In the genomic region with DNA sequence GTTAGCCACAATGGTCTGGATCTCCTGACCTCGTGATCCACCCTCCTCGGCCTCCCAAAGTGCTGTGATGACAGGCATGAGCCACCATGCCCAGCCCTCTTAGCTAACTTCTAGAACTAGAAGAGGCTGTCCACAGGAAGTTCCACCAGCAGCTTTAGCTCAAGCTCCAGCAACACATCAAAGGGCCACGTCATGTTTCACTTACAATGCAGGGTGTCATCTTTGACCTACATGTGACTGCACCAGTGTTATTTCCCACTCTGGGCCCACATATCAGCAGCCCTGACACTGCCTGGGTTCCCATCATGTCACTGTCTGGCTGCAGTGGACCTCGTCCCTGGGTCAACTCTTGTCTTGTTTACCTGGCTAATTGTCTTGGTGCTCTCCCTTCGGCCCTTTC, we compare ENCODE assay signal across 26 cellular contexts.
"Had no signal": no experiment of that assay in that cellular context is flagged by ENCODE, and none has a peak within 500 bp of the region (broad histone marks: within the 10 kb centered on the region; RNA-seq: fewer than 3 reads in every experiment).

No MANE protein-coding gene starts in this region.

- H3K4me1 Mint-ChIP-seq: activated CD4-positive, alpha-beta memory T cell treated with anti-CD3 and anti-CD28 coated beads, Interleukin-2, amount 10 ng/mL, durations not matched to agents 7 days and 5 days; activated CD4-positive, alpha-beta T cell treated with anti-CD3 and anti-CD28 coated beads for 36 hours; activated CD4-positive, alpha-beta T cell treated with anti-CD3 and anti-CD28 coated beads, Interleukin-2, amount 10 ng/mL, durations not matched to agents 7 days and 5 days had no signal

- H3K36me3 Mint-ChIP-seq: activated naive CD8-positive, alpha-beta T cell had no signal

- H3K9me3 ChIP-seq: body of pancreas, colonic mucosa, gastrocnemius medialis, heart right ventricle had no signal

- DNase-seq: activated CD4-positive, alpha-beta memory T cell treated with anti-CD3 and anti-CD28 coated beads, Interleukin-2, amount 10 ng/mL, durations not matched to agents 7 days and 5 days; activated CD4-positive, alpha-beta T cell treated with anti-CD3 and anti-CD28 coated beads for 36 hours; activated CD4-positive, alpha-beta T cell treated with anti-CD3 and anti-CD28 coated beads, Interleukin-2, amount 10 ng/mL, durations not matched to agents 7 days and 5 days; activated CD4-positive, alpha-beta T cell treated with anti-CD3 and anti-CD28 coated beads, Interleukin-2, amount 50 U/mL, for 4 hours; activated CD4-positive, CD25-positive, alpha-beta regulatory T cell; activated CD4-positive, CD25-positive, alpha-beta regulatory T cell treated with anti-CD3 and anti-CD28 coated beads, Interleukin-2, amount 50 U/mL, for 72 hours; activated CD8-positive, alpha-beta memory T cell treated with anti-CD3 and anti-CD28 coated beads, Interleukin-2, amount 50 U/mL, for 48 hours; activated gamma-delta T cell; activated naive CD4-positive, alpha-beta T cell; activated naive CD4-positive, alpha-beta T cell treated with anti-CD3 and anti-CD28 coated beads, Interleukin-2, amount 50 U/mL, for 16 hours; activated T-cell treated with anti-CD3 and anti-CD28 coated beads for 4 hours; activated T-cell treated with anti-CD3 and anti-CD28 coated beads, Interleukin-2, amount 50 U/mL, for 24 hours; activated T-cell treated with anti-CD3 and anti-CD28 coated beads, Interleukin-2, amount 50 U/mL, for 72 hours; amniotic stem cell; aorta; body of pancreas; caudate nucleus; colonic mucosa; effector memory CD4-positive, alpha-beta T cell; endodermal cell; foreskin keratinocyte; gastrocnemius medialis; heart right ventricle; T-helper 2 cell had no signal

- H3K27ac ChIP-seq: body of pancreas, colonic mucosa, foreskin keratinocyte, gastrocnemius medialis, heart right ventricle had no signal

- H3K4me3 ChIP-seq: body of pancreas, colonic mucosa, gastrocnemius medialis, heart right ventricle had no signal

- H3K36me3 ChIP-seq: colonic mucosa, gastrocnemius medialis, heart right ventricle had no signal

- H3K9me3 Mint-ChIP-seq: activated CD4-positive, alpha-beta memory T cell treated with anti-CD3 and anti-CD28 coated beads, Interleukin-2, amount 10 ng/mL, durations not matched to agents 7 days and 5 days; activated CD4-positive, alpha-beta T cell treated with anti-CD3 and anti-CD28 coated beads, Interleukin-2, amount 10 ng/mL, durations not matched to agents 7 days and 5 days; activated T-cell treated with anti-CD3 and anti-CD28 coated beads, Interleukin-2, amount 50 U/mL, for 24 hours; activated T-cell treated with anti-CD3 and anti-CD28 coated beads, Interleukin-2, amount 50 U/mL, for 72 hours; endodermal cell had no signal

- H3K27me3 ChIP-seq: body of pancreas, colonic mucosa, foreskin keratinocyte, gastrocnemius medialis, heart right ventricle had no signal

- H3K4me1 ChIP-seq: body of pancreas, colonic mucosa, foreskin keratinocyte, gastrocnemius medialis, heart right ventricle had no signal

- H3K4me3 Mint-ChIP-seq: activated CD4-positive, alpha-beta memory T cell treated with anti-CD3 and anti-CD28 coated beads, Interleukin-2, amount 10 ng/mL, durations not matched to agents 7 days and 5 days; activated CD4-positive, alpha-beta T cell treated with anti-CD3 and anti-CD28 coated beads for 36 hours; activated CD4-positive, alpha-beta T cell treated with anti-CD3 and anti-CD28 coated beads, Interleukin-2, amount 10 ng/mL, durations not matched to agents 7 days and 5 days; activated naive CD8-positive, alpha-beta T cell; activated T-cell treated with anti-CD3 and anti-CD28 coated beads, Interleukin-2, amount 50 U/mL, for 24 hours; activated T-cell treated with anti-CD3 and anti-CD28 coated beads, Interleukin-2, amount 50 U/mL, for 72 hours; endodermal cell had no signal

- H3K27ac Mint-ChIP-seq: activated CD4-positive, alpha-beta memory T cell treated with anti-CD3 and anti-CD28 coated beads, Interleukin-2, amount 10 ng/mL, durations not matched to agents 7 days and 5 days; activated CD4-positive, alpha-beta T cell treated with anti-CD3 and anti-CD28 coated beads for 36 hours; activated CD4-positive, alpha-beta T cell treated with anti-CD3 and anti-CD28 coated beads, Interleukin-2, amount 10 ng/mL, durations not matched to agents 7 days and 5 days; activated naive CD8-positive, alpha-beta T cell; activated T-cell treated with anti-CD3 and anti-CD28 coated beads, Interleukin-2, amount 50 U/mL, for 24 hours; activated T-cell treated with anti-CD3 and anti-CD28 coated beads, Interleukin-2, amount 50 U/mL, for 72 hours; endodermal cell had no signal

- ATAC-seq: activated CD4-positive, alpha-beta T cell treated with anti-CD3 and anti-CD28 coated beads for 36 hours; activated T-cell treated with anti-CD3 and anti-CD28 coated beads, Interleukin-2, amount 50 U/mL, for 72 hours; body of pancreas; esophagus mucosa; foreskin keratinocyte; gastrocnemius medialis; heart right ventricle had no signal
